Comparison of ENCODE assay signal across 21 cellular contexts in genomic region chr1:842816-843215, GRCh38.
A peak's percentile ranks its signal among the peaks of the same experiment; 100 is the strongest.
DNase-seq lines count a peak whose midpoint lies in the region; ATAC-seq and TF ChIP-seq lines count a peak whose summit lies in the region.
"Had no signal": no experiment of that assay in that cellular context is flagged by ENCODE, and none has a peak within 500 bp of the region (broad histone marks: within the 10 kb centered on the region; RNA-seq: fewer than 3 reads in every experiment).

No MANE protein-coding gene starts in this region.

- no peaks in the 10 kb centered on the region for H3K27me3 Mint-ChIP-seq in central memory CD8-positive, alpha-beta T cell

- H3K4me1 ChIP-seq in BLaER1 (peaks cover 68% of the 10 kb centered on the region), Loucy (ENCODE audit: insufficient read depth, low read length, poor library complexity, severe bottlenecking) (peaks cover 56% of the 10 kb centered on the region), testis (no peaks in the 10 kb centered on the region)
- H3K4me1 ChIP-seq: foreskin keratinocyte, prostate gland, thyroid gland had no signal

- intact Hi-C loops in testis (cut with DNase I; ENCODE audit: low total_unique reads) = no loop called here

- peaks cover 4% of the 10 kb centered on the region; the same call in 1 of the 2 replicates for H3K36me3 ChIP-seq in BLaER1
- H3K36me3 ChIP-seq in Loucy (ENCODE audit: insufficient read depth, low read length) = no peaks in the 10 kb centered on the region
- H3K36me3 ChIP-seq in testis (ENCODE audit: low read depth, missing control alignments) = no peaks in the 10 kb centered on the region
- H3K36me3 ChIP-seq: prostate gland had no signal

- H3K36me3 Mint-ChIP-seq in central memory CD8-positive, alpha-beta T cell (ENCODE audit: insufficient read depth) = peaks cover 1% of the 10 kb centered on the region
- H3K36me3 Mint-ChIP-seq: WTC11 had no signal

- H3K79me2 ChIP-seq in Loucy (ENCODE audit: insufficient read depth, low read length) = peaks cover 10% of the 10 kb centered on the region; the same call in 1 of the 2 replicates

- H3K9me3 Mint-ChIP-seq in central memory CD8-positive, alpha-beta T cell = no peaks in the 10 kb centered on the region
- H3K9me3 Mint-ChIP-seq: neural crest cell; T-helper 1 cell treated with Interleukin-12 subunit alpha and Interleukin-12 subunit beta and Interleukin-4 antibody, amounts not matched to agents 30 μg/mL and 1 μg/mL, for 36 hours; WTC11 had no signal

- H3K27ac ChIP-seq in BLaER1 (peak overlapping the region; percentile 76), testis (no peak overlapping the region)
- H3K27ac ChIP-seq: foreskin keratinocyte, prostate gland, thyroid gland had no signal

- DNase-seq in activated CD4-positive, alpha-beta T cell treated with anti-CD3 and anti-CD28 coated beads for 48 hours = peak; percentile 31
- DNase-seq in activated CD4-positive, alpha-beta T cell treated with anti-CD3 and anti-CD28 coated beads for 1 hour = no peak
- DNase-seq in central memory CD8-positive, alpha-beta T cell (ENCODE audit: low spot score in 2 of 2) = no peak
- no peak for DNase-seq in NCI-H748 treated with DMSO at 0.1 percent for 48 hours (lab: John Stamatoyannopoulos, UW)
- no peak for DNase-seq in islet precursor cell
- no peak for DNase-seq in testis
- DNase-seq: AML-193, Calu3, cerebellar nuclear complex, foreskin keratinocyte, hypothalamus, KBM-7, NCI-H146, NCI-H524, thyroid gland had no signal

- H4K20me1 ChIP-seq in BLaER1 = no peaks in the 10 kb centered on the region
- H4K20me1 ChIP-seq in Loucy (ENCODE audit: insufficient read depth, low read length, poor library complexity, severe bottlenecking) = no peaks in the 10 kb centered on the region

- peak overlapping the region; percentile 42 for H3K4me3 Mint-ChIP-seq in central memory CD8-positive, alpha-beta T cell
- H3K4me3 Mint-ChIP-seq: neural crest cell; T-helper 1 cell treated with Interleukin-12 subunit alpha and Interleukin-12 subunit beta and Interleukin-4 antibody, amounts not matched to agents 30 μg/mL and 1 μg/mL, for 36 hours; WTC11 had no signal

- no peaks in the 10 kb centered on the region for H3K9me2 ChIP-seq in Loucy (replicated peaks; ENCODE audit: low read depth, low read length)

- H3K4me3 ChIP-seq in BLaER1 = no peak overlapping the region
- no peak overlapping the region for H3K4me3 ChIP-seq in Loucy (ENCODE audit: low read length, poor library complexity, severe bottlenecking)
- H3K4me3 ChIP-seq in testis = no peak overlapping the region
- H3K4me3 ChIP-seq: prostate gland, thyroid gland had no signal

- WGBS in testis, 2 donors = 91 to 94% methylated on average over 9 of the region's 9 CpGs

- TF ChIP-seq POLR2A in testis (IDR thresholded peaks at IDR 0.05) = no peak

- H2AFZ ChIP-seq in Loucy (ENCODE audit: low read length) = no peak overlapping the region

- peaks cover 20% of the 10 kb centered on the region for H3K4me1 Mint-ChIP-seq in central memory CD8-positive, alpha-beta T cell
- H3K4me1 Mint-ChIP-seq: neural crest cell had no signal

- H3K4me2 ChIP-seq in BLaER1 = peak overlapping the region; percentile 80
- H3K4me2 ChIP-seq in Loucy (ENCODE audit: low read depth, low read length, poor library complexity, severe bottlenecking) = peak overlapping the region; percentile 44

- H3K27me3 ChIP-seq in BLaER1 (no peaks in the 10 kb centered on the region), Loucy (ENCODE audit: insufficient read depth, low read length, poor library complexity, severe bottlenecking) (no peaks in the 10 kb centered on the region), testis (no peaks in the 10 kb centered on the region)
- H3K27me3 ChIP-seq: foreskin keratinocyte, thyroid gland had no signal

- H3K27ac Mint-ChIP-seq in central memory CD8-positive, alpha-beta T cell (ENCODE audit: low read depth) = no peak overlapping the region
- H3K27ac Mint-ChIP-seq: WTC11 had no signal

- no peak for TF ChIP-seq CTCF in Loucy (conservative IDR thresholded peaks at IDR 0.05; ENCODE audit: low read length)
- no peak for TF ChIP-seq CTCF in testis (IDR thresholded peaks at IDR 0.05)

- no peaks in the 10 kb centered on the region for H3K9me3 ChIP-seq in BLaER1
- H3K9me3 ChIP-seq in Loucy (ENCODE audit: insufficient read depth, low read depth, low read length) = no peaks in the 10 kb centered on the region
- no peaks in the 10 kb centered on the region for H3K9me3 ChIP-seq in testis
- H3K9me3 ChIP-seq: prostate gland, thyroid gland had no signal

- H3F3A ChIP-seq in Loucy (ENCODE audit: low read depth) = peaks cover 8% of the 10 kb centered on the region; the same call in 1 of the 2 replicates

- no peak for ATAC-seq in central memory CD8-positive, alpha-beta T cell (replicated peaks; ENCODE audit: extremely low read depth, poor library complexity, severe bottlenecking)
- ATAC-seq: foreskin keratinocyte, WTC11 had no signal

- 0 out of 2 replicates have a peak overlapping the region, but pooled peaks have one; percentile 29 for H3K9ac ChIP-seq in BLaER1
- peak overlapping the region; percentile 60 for H3K9ac ChIP-seq in Loucy (ENCODE audit: low read depth, low read length, poor library complexity, severe bottlenecking)
